Comparison of ENCODE assay signal across 36 cellular contexts in the genomic region with DNA sequence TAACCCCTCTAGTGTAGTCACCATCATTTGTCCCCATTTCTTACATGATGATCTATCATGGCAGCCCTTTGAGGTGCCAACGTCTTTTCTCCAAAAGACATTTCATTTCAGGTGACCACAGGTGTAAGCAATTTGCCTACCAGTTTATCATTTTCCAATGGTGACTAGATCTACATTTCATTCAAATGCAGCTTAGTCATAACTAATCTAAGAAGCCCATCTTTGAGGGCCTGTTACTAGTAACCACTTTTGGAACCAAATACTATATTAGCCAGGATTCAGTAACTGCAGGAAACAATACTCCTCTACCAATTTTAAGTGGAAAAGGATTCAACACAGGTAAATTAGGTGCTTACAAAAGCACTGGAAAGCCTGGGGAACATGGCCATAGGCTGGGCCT. TPM values are rescaled to one million over a fixed set of nuclear protein-coding genes. Genes with fewer than 3 reads are reported as not detected.
"Had no signal": no experiment of that assay in that cellular context is flagged by ENCODE, and none has a peak within 500 bp of the region (broad histone marks: within the 10 kb centered on the region; RNA-seq: fewer than 3 reads in every experiment).

No MANE protein-coding gene starts in this region.

- H3K36me3 ChIP-seq: breast epithelium had no signal

- FAIRE-seq: astrocyte, bronchial epithelial cell had no signal

- H3K9me3 ChIP-seq: adrenal gland, ascending aorta, body of pancreas, breast epithelium had no signal

- DNase-seq: activated effector memory CD4-positive, alpha-beta T cell treated with anti-CD3 and anti-CD28 coated beads, Interleukin-2, amount 50 U/mL, for 16 hours; activated effector memory CD4-positive, alpha-beta T cell treated with Interleukin-2 at 50 U/mL for 16 hours; activated gamma-delta T cell; activated gamma-delta T cell treated with Interleukin-2 at 50 U/mL for 16 hours; activated naive CD4-positive, alpha-beta T cell; activated naive CD4-positive, alpha-beta T cell treated with anti-CD3 and anti-CD28 coated beads for 36 hours; activated naive CD4-positive, alpha-beta T cell treated with anti-CD3 and anti-CD28 coated beads, Interleukin-2, amount 10 ng/mL, durations not matched to agents 7 days and 5 days; activated naive CD4-positive, alpha-beta T cell treated with anti-CD3 and anti-CD28 coated beads, Interleukin-2, amount 50 U/mL, for 16 hours; activated naive CD4-positive, alpha-beta T cell treated with Interleukin-2 at 50 U/mL for 16 hours; activated naive CD8-positive, alpha-beta T cell treated with anti-CD3 and anti-CD28 coated beads for 36 hours; activated naive CD8-positive, alpha-beta T cell treated with anti-CD3 and anti-CD28 coated beads, Interleukin-2, amount 10 ng/mL, durations not matched to agents 7 days and 5 days; activated naive CD8-positive, alpha-beta T cell treated with anti-CD3 and anti-CD28 coated beads, Interleukin-2, amount 50 U/mL, for 24 hours; activated T-cell treated with anti-CD3 and anti-CD28 coated beads, Interleukin-2, amount 50 U/mL, for 24 hours; activated T-cell treated with anti-CD3 and anti-CD28 coated beads, Interleukin-2, amount 50 U/mL, for 4 hours; activated T-cell treated with anti-CD3 and anti-CD28 coated beads, Interleukin-2, amount 50 U/mL, for 48 hours; activated T-cell treated with anti-CD3 and anti-CD28 coated beads, Interleukin-2, amount 50 U/mL, for 72 hours; adrenal gland; amniotic stem cell; amygdala; anterior cingulate cortex; aorta; body of pancreas; brain microvascular endothelial cell; caudate nucleus; central memory CD4-positive, alpha-beta T cell; cerebellar nuclear complex had no signal

- H3K4me3 ChIP-seq: adrenal gland, ascending aorta, body of pancreas, breast epithelium, cardiac muscle cell had no signal

- ATAC-seq: activated naive CD4-positive, alpha-beta T cell treated with anti-CD3 and anti-CD28 coated beads, Interleukin-2, amount 50 U/mL, for 72 hours; activated naive CD8-positive, alpha-beta T cell treated with anti-CD3 and anti-CD28 coated beads, Interleukin-2, amount 50 U/mL, for 24 hours; activated T-cell treated with anti-CD3 and anti-CD28 coated beads, Interleukin-2, amount 50 U/mL, for 4 hours; activated T-cell treated with anti-CD3 and anti-CD28 coated beads, Interleukin-2, amount 50 U/mL, for 72 hours; activated T-helper 17 cell treated with anti-CD3 and anti-CD28 coated beads, Interleukin-2, amount 50 U/mL, for 72 hours; body of pancreas had no signal

- H3K27ac ChIP-seq: adrenal gland, ascending aorta, body of pancreas, brain microvascular endothelial cell, breast epithelium, cardiac muscle cell had no signal

- H3K27me3 ChIP-seq: adrenal gland, ascending aorta, body of pancreas, brain microvascular endothelial cell, breast epithelium, cardiac muscle cell had no signal

- H3K4me1 ChIP-seq: ascending aorta had no signal

RNA-seq across cellular contexts. Expression of gene TMEM54, which starts 30.6 kb away (rescaled TPM):
- total RNA-seq: activated naive CD8-positive, alpha-beta T cell treated with anti-CD3 and anti-CD28 coated beads, Interleukin-2, amount 10 ng/mL, durations not matched to agents 7 days and 5 days had no signal

RNA-seq across cellular contexts. Expression of gene HPCA, which starts 45.5 kb away (rescaled TPM):
- total RNA-seq: activated naive CD4-positive, alpha-beta T cell treated with anti-CD3 and anti-CD28 coated beads for 36 hours; activated T-cell treated with anti-CD3 and anti-CD28 coated beads, Interleukin-2, amount 50 U/mL, for 4 hours; activated T-helper 1 cell treated with anti-CD3 and anti-CD28 coated beads, Interleukin-12 subunit alpha, Interleukin-12 subunit beta, Interleukin-2, Interleukin-4 antibody, amounts not matched to agents 30 ng/mL and 10 ng/mL and 1 ng/mL, durations not matched to agents 14 hours and 24 hours and 36 hours; ascending aorta; astrocyte; body of pancreas; bronchial epithelial cell; cardiac muscle cell; cardiac septum; chondrocyte had no signal
- polyA plus RNA-seq: cardiac muscle cell had no signal
